In the genomic region with DNA sequence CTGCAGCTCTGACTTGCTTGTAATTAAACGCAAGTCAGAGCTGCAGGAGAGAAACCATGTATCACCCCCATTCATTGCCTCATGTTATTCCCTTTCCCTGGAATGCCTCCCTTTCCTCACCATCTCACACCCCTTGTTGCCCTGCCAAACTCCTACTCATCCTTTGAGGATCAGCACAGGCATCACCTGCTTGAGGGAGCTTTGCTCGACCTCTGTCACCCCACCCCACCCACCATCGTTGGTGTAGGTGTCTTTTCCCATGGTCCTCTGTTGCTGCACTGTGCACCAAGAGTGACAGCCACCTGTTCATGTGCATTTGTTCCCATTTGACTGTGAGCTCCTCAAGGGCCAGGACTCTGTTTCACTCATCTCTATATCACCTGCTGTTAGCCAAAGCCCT, we compare ENCODE assay signal across 2 cellular contexts.
TF ChIP-seq lines count a peak whose summit lies in the region.

No MANE protein-coding gene starts in this region.

TF ChIP-seq in HEK293, 187 proteins besides CTCF, POLR2A, EP300 and RAD21 (continued from another document):
- TF ChIP-seq ZFHX2 (tag by site-specific recombination; conservative IDR thresholded peaks at IDR 0.05) (peak; percentile 71), EGR2 (tag by site-specific recombination; IDR thresholded peaks at IDR 0.05; ENCODE audit: low read depth) (peak; percentile 86)

TF ChIP-seq in liver, 16 proteins besides CTCF, POLR2A, EP300 and RAD21 (continued from another document):
- TF ChIP-seq, protein P1, sequence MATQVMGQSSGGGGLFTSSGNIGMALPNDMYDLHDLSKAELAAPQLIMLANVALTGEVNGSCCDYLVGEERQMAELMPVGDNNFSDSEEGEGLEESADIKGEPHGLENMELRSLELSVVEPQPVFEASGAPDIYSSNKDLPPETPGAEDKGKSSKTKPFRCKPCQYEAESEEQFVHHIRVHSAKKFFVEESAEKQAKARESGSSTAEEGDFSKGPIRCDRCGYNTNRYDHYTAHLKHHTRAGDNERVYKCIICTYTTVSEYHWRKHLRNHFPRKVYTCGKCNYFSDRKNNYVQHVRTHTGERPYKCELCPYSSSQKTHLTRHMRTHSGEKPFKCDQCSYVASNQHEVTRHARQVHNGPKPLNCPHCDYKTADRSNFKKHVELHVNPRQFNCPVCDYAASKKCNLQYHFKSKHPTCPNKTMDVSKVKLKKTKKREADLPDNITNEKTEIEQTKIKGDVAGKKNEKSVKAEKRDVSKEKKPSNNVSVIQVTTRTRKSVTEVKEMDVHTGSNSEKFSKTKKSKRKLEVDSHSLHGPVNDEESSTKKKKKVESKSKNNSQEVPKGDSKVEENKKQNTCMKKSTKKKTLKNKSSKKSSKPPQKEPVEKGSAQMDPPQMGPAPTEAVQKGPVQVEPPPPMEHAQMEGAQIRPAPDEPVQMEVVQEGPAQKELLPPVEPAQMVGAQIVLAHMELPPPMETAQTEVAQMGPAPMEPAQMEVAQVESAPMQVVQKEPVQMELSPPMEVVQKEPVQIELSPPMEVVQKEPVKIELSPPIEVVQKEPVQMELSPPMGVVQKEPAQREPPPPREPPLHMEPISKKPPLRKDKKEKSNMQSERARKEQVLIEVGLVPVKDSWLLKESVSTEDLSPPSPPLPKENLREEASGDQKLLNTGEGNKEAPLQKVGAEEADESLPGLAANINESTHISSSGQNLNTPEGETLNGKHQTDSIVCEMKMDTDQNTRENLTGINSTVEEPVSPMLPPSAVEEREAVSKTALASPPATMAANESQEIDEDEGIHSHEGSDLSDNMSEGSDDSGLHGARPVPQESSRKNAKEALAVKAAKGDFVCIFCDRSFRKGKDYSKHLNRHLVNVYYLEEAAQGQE (IDR thresholded peaks at IDR 0.05) = no peak
- TF ChIP-seq EGR1 (IDR thresholded peaks at IDR 0.05; ENCODE audit: low read depth in 2 of 2) (no peak), FOXA2 (IDR thresholded peaks at IDR 0.05) (no peak), HNF4G (IDR thresholded peaks at IDR 0.05) (no peak), TAF1 (conservative IDR thresholded peaks at IDR 0.05) (no peak), FOXA1 (IDR thresholded peaks at IDR 0.05) (no peak), SP1 (IDR thresholded peaks at IDR 0.05) (no peak), RXRA (IDR thresholded peaks at IDR 0.05) (no peak), HNF4A (conservative IDR thresholded peaks at IDR 0.05) (no peak)
- TF ChIP-seq, protein P2, sequence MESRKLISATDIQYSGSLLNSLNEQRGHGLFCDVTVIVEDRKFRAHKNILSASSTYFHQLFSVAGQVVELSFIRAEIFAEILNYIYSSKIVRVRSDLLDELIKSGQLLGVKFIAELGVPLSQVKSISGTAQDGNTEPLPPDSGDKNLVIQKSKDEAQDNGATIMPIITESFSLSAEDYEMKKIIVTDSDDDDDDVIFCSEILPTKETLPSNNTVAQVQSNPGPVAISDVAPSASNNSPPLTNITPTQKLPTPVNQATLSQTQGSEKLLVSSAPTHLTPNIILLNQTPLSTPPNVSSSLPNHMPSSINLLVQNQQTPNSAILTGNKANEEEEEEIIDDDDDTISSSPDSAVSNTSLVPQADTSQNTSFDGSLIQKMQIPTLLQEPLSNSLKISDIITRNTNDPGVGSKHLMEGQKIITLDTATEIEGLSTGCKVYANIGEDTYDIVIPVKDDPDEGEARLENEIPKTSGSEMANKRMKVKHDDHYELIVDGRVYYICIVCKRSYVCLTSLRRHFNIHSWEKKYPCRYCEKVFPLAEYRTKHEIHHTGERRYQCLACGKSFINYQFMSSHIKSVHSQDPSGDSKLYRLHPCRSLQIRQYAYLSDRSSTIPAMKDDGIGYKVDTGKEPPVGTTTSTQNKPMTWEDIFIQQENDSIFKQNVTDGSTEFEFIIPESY (IDR thresholded peaks at IDR 0.05) = no peak
